Comparison of ENCODE assay signal across 20 cellular contexts in genomic region chrX:15269120-15269519, GRCh38. TPM values are rescaled to one million over a fixed set of nuclear protein-coding genes. Genes with fewer than 3 reads are reported as not detected.
DNase-seq lines count a peak whose midpoint lies in the region; ATAC-seq, FAIRE-seq and TF ChIP-seq lines count a peak whose summit lies in the region.
"Had no signal": no experiment of that assay in that cellular context is flagged by ENCODE, and none has a peak within 500 bp of the region (broad histone marks: within the 10 kb centered on the region; RNA-seq: fewer than 3 reads in every experiment).

No MANE protein-coding gene starts in this region.

- H3K9ac ChIP-seq in kidney (ENCODE audit: low read length in 2 of 2), result no peak overlapping the region
- H3K9ac ChIP-seq: BLaER1 had no signal

- H3K27ac ChIP-seq in left ventricle myocardium inferior (replicated peaks) (no peak overlapping the region), kidney (ENCODE audit: low read depth in 2 of 2, low read length in 2 of 2) (peak overlapping the region; percentile 3 to 11), esophagus muscularis mucosa (replicated peaks in 1 of 4) (no peak overlapping the region), tibial artery (no peak overlapping the region)
- H3K27ac ChIP-seq: BLaER1, uterus had no signal

- DNase-seq in left ventricle myocardium inferior, result no peak
- DNase-seq in left ventricle myocardium superior, result no peak
- DNase-seq in SW480 (ENCODE audit: low spot score), result peak; percentile 26
- no peak for DNase-seq in kidney
- DNase-seq in esophagus muscularis mucosa (ENCODE audit: extremely low spot score), result no peak
- no peak for DNase-seq in tibial artery
- DNase-seq in HT-29 (ENCODE audit: low spot score), result no peak
- DNase-seq: activated CD8-positive, alpha-beta T cell treated with anti-CD3 and anti-CD28 coated beads, Interleukin-2, amount 10 ng/mL, durations not matched to agents 7 days and 5 days; caudate nucleus; GDM1; MV-4-11; NCI-H1694; NCI-H2227 treated with DMSO at 0.1 percent for 48 hours; uterus had no signal

- 92% methylated on average over 1 of the region's 1 CpG for WGBS in esophagus muscularis mucosa

- no peaks in the 10 kb centered on the region for H3K9me3 ChIP-seq in left ventricle myocardium inferior (replicated peaks)
- no peaks in the 10 kb centered on the region for H3K9me3 ChIP-seq in kidney (ENCODE audit: control insufficient read depth in 1 of 2, low read length in 2 of 2)
- peaks cover 0 to 4% (median 0%) of the 10 kb centered on the region in 4 donors for H3K9me3 ChIP-seq in esophagus muscularis mucosa
- H3K9me3 ChIP-seq in tibial artery, result no peaks in the 10 kb centered on the region
- H3K9me3 ChIP-seq: uterus had no signal

- H3K36me3 ChIP-seq in left ventricle myocardium inferior (no peaks in the 10 kb centered on the region), kidney (ENCODE audit: control insufficient read depth in 1 of 2, insufficient read depth in 2 of 2, low read length in 2 of 2) (no peaks in the 10 kb centered on the region), esophagus muscularis mucosa (no peaks in the 10 kb centered on the region), tibial artery (no peaks in the 10 kb centered on the region)
- H3K36me3 ChIP-seq: BLaER1, uterus had no signal

- no peak for TF ChIP-seq EP300 in esophagus muscularis mucosa (IDR thresholded peaks at IDR 0.05)

- H3K4me1 ChIP-seq in left ventricle myocardium inferior (no peaks in the 10 kb centered on the region), kidney (ENCODE audit: control insufficient read depth in 1 of 2, insufficient read depth in 1 of 2, low read depth in 1 of 2, low read length in 2 of 2) (no peaks in the 10 kb centered on the region), esophagus muscularis mucosa (peaks cover 0 to 10% (median 6%) of the 10 kb centered on the region in 4 donors), tibial artery (no peaks in the 10 kb centered on the region)
- H3K4me1 ChIP-seq: BLaER1, uterus had no signal

- TF ChIP-seq CTCF in left ventricle myocardium inferior (IDR thresholded peaks at IDR 0.05; ENCODE audit: borderline replicate concordance), result no peak
- no peak for TF ChIP-seq CTCF in kidney (IDR thresholded peaks at IDR 0.05; ENCODE audit: borderline replicate concordance, extremely low read depth, insufficient read depth)
- no peak for TF ChIP-seq CTCF in esophagus muscularis mucosa (IDR thresholded peaks at IDR 0.05)
- TF ChIP-seq CTCF in tibial artery (IDR thresholded peaks at IDR 0.05), result no peak

- no peaks in the 10 kb centered on the region for H3K27me3 ChIP-seq in left ventricle myocardium inferior (ENCODE audit: low read depth)
- no peaks in the 10 kb centered on the region for H3K27me3 ChIP-seq in esophagus muscularis mucosa
- H3K27me3 ChIP-seq in tibial artery, result no peaks in the 10 kb centered on the region
- H3K27me3 ChIP-seq: uterus had no signal

- no peak for TF ChIP-seq POLR2A in esophagus muscularis mucosa (IDR thresholded peaks at IDR 0.05; ENCODE audit: low read depth)

- FAIRE-seq in kidney (lab: Jason Lieb, UNC), result no peak
- FAIRE-seq: K562 had no signal

- ATAC-seq in left ventricle myocardium superior (no peak), HG03342 (IDR thresholded peaks at IDR 0.05; ENCODE audit: unreplicated experiment) (no peak)
- ATAC-seq: activated CD8-positive, alpha-beta T cell treated with anti-CD3 and anti-CD28 coated beads, Interleukin-2, amount 10 ng/mL, durations not matched to agents 7 days and 5 days had no signal

- intact Hi-C loops in left ventricle myocardium inferior (cut with micrococcal nuclease), result no loop called here
- intact Hi-C loops in left ventricle myocardium superior (cut with micrococcal nuclease), result no loop called here
- intact Hi-C loops in kidney (cut with DNase I), result no loop called here
- intact Hi-C loops in esophagus muscularis mucosa (cut with DNase I), result no loop called here
- intact Hi-C loops in tibial artery (cut with DNase I; ENCODE audit: low total_unique reads), result no loop called here

- peak overlapping the region; percentile 49 for H3K4me3 ChIP-seq in left ventricle myocardium inferior
- peak overlapping the region in 1 of 2 donors; percentile 54 for H3K4me3 ChIP-seq in kidney (ENCODE audit: low read length in 2 of 2)
- no peak overlapping the region for H3K4me3 ChIP-seq in esophagus muscularis mucosa
- no peak overlapping the region for H3K4me3 ChIP-seq in tibial artery
- H3K4me3 ChIP-seq: BLaER1, K562, uterus had no signal

RNA-seq across cellular contexts. Expression of gene ASB9, which starts 0.8 kb away (rescaled TPM):
- total RNA-seq in left ventricle myocardium inferior (1.3 TPM), left ventricle myocardium superior (0.55 TPM), kidney (2.6 TPM), esophagus muscularis mucosa (1 to 10 TPM; 2.1 to 3.9 (median 2.6) TPM)
- polyA plus RNA-seq in kidney (ENCODE audit: insufficient read depth, low read depth, low replicate concordance), result 15.7 TPM
- total RNA-seq in HT-29 (2014; rRNA removed; shearing (Covaris generic)), result 0.34 and 1.1 TPM in 2 replicates

RNA-seq across cellular contexts. Expression of gene ASB11, which starts 46.3 kb away (rescaled TPM):
- total RNA-seq in left ventricle myocardium inferior (116 TPM), left ventricle myocardium superior (98.2 TPM), kidney (0.41 TPM), esophagus muscularis mucosa (not detected)
- polyA plus RNA-seq in kidney (ENCODE audit: insufficient read depth, low read depth, low replicate concordance), result not detected
- total RNA-seq in HT-29 (2014; rRNA removed; shearing (Covaris generic)), result not detected in 2 replicates
- total RNA-seq: activated CD8-positive, alpha-beta T cell treated with anti-CD3 and anti-CD28 coated beads, Interleukin-2, amount 10 ng/mL, durations not matched to agents 7 days and 5 days; esophagus mucosa; K562; mucosa of gallbladder; pulmonary artery endothelial cell had no signal
- polyA plus RNA-seq: K562 had no signal

Comparison
In these comparisons a context has a peak if more than half of its experiments do, and no peak if none do; other contexts are left out.
1. H3K27ac ChIP-seq: peak in kidney (2 of 2); none in left ventricle myocardium inferior (single experiment), esophagus muscularis mucosa (0 of 4) and tibial artery (0 of 2).
2. RNA of gene ASB11, which starts 46.3 kb away (total RNA-seq): 116 TPM in left ventricle myocardium inferior (single experiment) and 98.2 TPM in left ventricle myocardium superior (single experiment); 0.41 TPM in kidney (single experiment), not detected in esophagus muscularis mucosa and not detected in HT-29; every median in the first group is over 10 times any median in the second.